Comparison of ENCODE assay signal across 26 cellular contexts in genomic region chr3:6260551-6261191, GRCh38.
DNase-seq lines count a peak whose midpoint lies in the region; ATAC-seq and TF ChIP-seq lines count a peak whose summit lies in the region.
"Had no signal": no experiment of that assay in that cellular context is flagged by ENCODE, and none has a peak within 500 bp of the region (broad histone marks: within the 10 kb centered on the region; RNA-seq: fewer than 3 reads in every experiment).

No MANE protein-coding gene starts in this region.

- no peaks in the 10 kb centered on the region for H3K36me3 Mint-ChIP-seq in CD8-positive, alpha-beta memory T cell
- H3K36me3 Mint-ChIP-seq: IgD-negative memory B cell; mesothelial cell of epicardium; natural killer cell treated with Interleukin-12 subunit alpha and Interleukin-12 subunit beta and Interleukin-15 and Interleukin-18, amount 100 ng/mL, for 72 hours had no signal

- no peak overlapping the region for H3K27ac Mint-ChIP-seq in CD8-positive, alpha-beta memory T cell
- H3K27ac Mint-ChIP-seq: activated T-cell treated with anti-CD3 and anti-CD28 coated beads, Interleukin-2, amount 50 U/mL, for 72 hours; IgD-negative memory B cell; mesothelial cell of epicardium; natural killer cell treated with Interleukin-12 subunit alpha and Interleukin-12 subunit beta and Interleukin-15 and Interleukin-18, amount 100 ng/mL, for 72 hours had no signal

- no peaks in the 10 kb centered on the region for H3K9me3 ChIP-seq in CD8-positive, alpha-beta memory T cell (ENCODE audit: low read length)
- H3K9me3 ChIP-seq: ascending aorta, testis had no signal

- CTCF ChIA-PET in CD8-positive, alpha-beta memory T cell (lab: Charles Lee) = no interaction called here

- ATAC-seq in GM18505 (IDR thresholded peaks at IDR 0.05; ENCODE audit: unreplicated experiment) (peak; percentile 64), HG02759 (IDR thresholded peaks at IDR 0.05; ENCODE audit: unreplicated experiment) (peak; percentile 39), HG03571 (IDR thresholded peaks at IDR 0.05; ENCODE audit: unreplicated experiment) (peak; percentile 64)
- ATAC-seq: activated T-cell treated with anti-CD3 and anti-CD28 coated beads, Interleukin-2, amount 50 U/mL, for 72 hours; heart right ventricle; left lobe of liver; natural killer cell treated with Interleukin-12 subunit alpha and Interleukin-12 subunit beta and Interleukin-15 and Interleukin-18, amount 100 ng/mL, for 72 hours; Right ventricle myocardium inferior; sciatic nerve had no signal

- no peak overlapping the region for H3K4me3 Mint-ChIP-seq in CD8-positive, alpha-beta memory T cell
- H3K4me3 Mint-ChIP-seq: activated T-cell treated with anti-CD3 and anti-CD28 coated beads, Interleukin-2, amount 50 U/mL, for 72 hours; central memory CD8-positive, alpha-beta T cell; IgD-negative memory B cell; mesothelial cell of epicardium; natural killer cell treated with Interleukin-12 subunit alpha and Interleukin-12 subunit beta and Interleukin-15 and Interleukin-18, amount 100 ng/mL, for 72 hours had no signal

- no peaks in the 10 kb centered on the region for H3K36me3 ChIP-seq in CD8-positive, alpha-beta memory T cell (ENCODE audit: insufficient read depth, low read length)
- H3K36me3 ChIP-seq: ascending aorta, heart right ventricle had no signal

- peaks cover 3 to 15% (median 8%) of the 10 kb centered on the region in 5 donors for H3K9me3 Mint-ChIP-seq in CD8-positive, alpha-beta memory T cell
- H3K9me3 Mint-ChIP-seq: IgD-negative memory B cell; mesothelial cell of epicardium; natural killer cell treated with Interleukin-12 subunit alpha and Interleukin-12 subunit beta and Interleukin-15 and Interleukin-18, amount 100 ng/mL, for 72 hours had no signal

- H3K4me1 Mint-ChIP-seq in CD8-positive, alpha-beta memory T cell = no peaks in the 10 kb centered on the region
- H3K4me1 Mint-ChIP-seq: central memory CD8-positive, alpha-beta T cell had no signal

- H3K27me3 Mint-ChIP-seq in CD8-positive, alpha-beta memory T cell = no peaks in the 10 kb centered on the region
- H3K27me3 Mint-ChIP-seq: central memory CD8-positive, alpha-beta T cell; natural killer cell treated with Interleukin-12 subunit alpha and Interleukin-12 subunit beta and Interleukin-15 and Interleukin-18, amount 100 ng/mL, for 72 hours had no signal

- H3K27ac ChIP-seq in CD8-positive, alpha-beta memory T cell (ENCODE audit: low read depth, low read length) = no peak overlapping the region
- H3K27ac ChIP-seq: ascending aorta, epithelial cell of prostate, heart right ventricle, testis had no signal

- no peak overlapping the region for H3K4me3 ChIP-seq in CD8-positive, alpha-beta memory T cell (ENCODE audit: low read length)
- H3K4me3 ChIP-seq: ascending aorta, heart right ventricle, testis had no signal

- peak; percentile 20 for DNase-seq in GM20000 (ENCODE audit: low spot score)
- DNase-seq in MV-4-11 (lab: John Stamatoyannopoulos, UW) = no peak
- DNase-seq in CD8-positive, alpha-beta memory T cell = no peak
- DNase-seq in NOMO-1 treated with dmso at 0.1 percent for 144 hours (lab: John Stamatoyannopoulos, UW; ENCODE audit: unreplicated experiment) = no peak
- no peak for DNase-seq in superior temporal gyrus (ENCODE audit: extremely low spot score)
- DNase-seq: activated CD4-positive, CD25-positive, alpha-beta regulatory T cell treated with anti-CD3 and anti-CD28 coated beads, Interleukin-2, amount 50 U/mL, for 72 hours; activated naive CD4-positive, alpha-beta T cell treated with anti-CD3 and anti-CD28 coated beads, Interleukin-2, amount 50 U/mL, for 16 hours; activated T-cell treated with anti-CD3 and anti-CD28 coated beads, Interleukin-2, amount 50 U/mL, for 72 hours; GDM1; heart right ventricle; NCI-H146; NCI-H526 treated with DMSO at 0.1 percent for 48 hours; posterior cingulate gyrus; testis had no signal

- no peak for TF ChIP-seq POLR2A in GM18505 (IDR thresholded peaks at IDR 0.05; ENCODE audit: borderline replicate concordance, extremely low read depth, insufficient read depth, insufficient read length)

- POLR2A ChIA-PET in CD8-positive, alpha-beta memory T cell (lab: Charles Lee) = no interaction called here

- H3K4me1 ChIP-seq in CD8-positive, alpha-beta memory T cell (ENCODE audit: insufficient read depth, low read length) = no peaks in the 10 kb centered on the region
- H3K4me1 ChIP-seq: ascending aorta, heart right ventricle, testis had no signal

- H3K27me3 ChIP-seq in CD8-positive, alpha-beta memory T cell (ENCODE audit: insufficient read depth, low read length, poor library complexity, severe bottlenecking) = no peaks in the 10 kb centered on the region
- H3K27me3 ChIP-seq: ascending aorta, heart right ventricle, testis had no signal

- TF ChIP-seq CTCF in GM20000 (IDR thresholded peaks at IDR 0.05; ENCODE audit: extremely low read depth, missing control alignments) = no peak
